ENCODE assay signal across 33 cellular contexts in the genomic region with DNA sequence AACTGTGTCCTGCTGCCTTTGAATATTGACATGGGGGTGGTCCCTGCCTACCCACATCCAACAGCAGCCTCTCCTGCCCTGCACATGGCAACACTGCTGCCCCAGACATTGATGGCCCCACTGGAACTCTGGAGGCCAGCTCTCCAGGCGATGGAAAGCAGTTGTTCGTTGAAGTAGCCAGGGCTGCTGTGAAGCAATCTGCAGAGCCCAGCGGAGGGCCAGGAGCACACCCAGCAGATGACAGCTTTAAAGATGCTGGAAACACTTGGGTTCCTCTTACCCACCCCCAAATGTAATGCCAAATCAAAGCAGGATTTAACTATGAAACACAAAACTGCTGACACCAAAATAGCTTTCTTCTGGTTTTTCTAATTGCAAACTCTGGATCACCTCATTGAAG.
"Had no signal": no experiment of that assay in that cellular context is flagged by ENCODE, and none has a peak within 500 bp of the region (broad histone marks: within the 10 kb centered on the region; RNA-seq: fewer than 3 reads in every experiment).

No MANE protein-coding gene starts in this region.

- ATAC-seq: activated CD8-positive, alpha-beta memory T cell treated with anti-CD3 and anti-CD28 coated beads, Interleukin-2, amount 10 ng/mL, durations not matched to agents 7 days and 5 days; PC-3; Right ventricle myocardium inferior had no signal

- H3K9ac ChIP-seq: KMS-11 had no signal

- DNase-seq: activated B cell treated with CpG ODN at 0.5 μM for 24 hours; activated CD4-positive, alpha-beta memory T cell treated with anti-CD3 and anti-CD28 coated beads, Interleukin-2, amount 10 ng/mL, durations not matched to agents 7 days and 5 days; activated CD4-positive, alpha-beta T cell treated with anti-CD3 and anti-CD28 coated beads for 1 hour; activated CD4-positive, alpha-beta T cell treated with anti-CD3 and anti-CD28 coated beads for 48 hours; activated CD8-positive, alpha-beta memory T cell treated with anti-CD3 and anti-CD28 coated beads for 24 hours; activated CD8-positive, alpha-beta memory T cell treated with anti-CD3 and anti-CD28 coated beads, Interleukin-2, amount 10 ng/mL, durations not matched to agents 7 days and 5 days; activated CD8-positive, alpha-beta memory T cell treated with anti-CD3 and anti-CD28 coated beads, Interleukin-2, amount 50 U/mL, for 48 hours; activated gamma-delta T cell; activated naive CD4-positive, alpha-beta T cell treated with Interleukin-2 at 50 U/mL for 16 hours; activated naive CD8-positive, alpha-beta T cell treated with anti-CD3 and anti-CD28 coated beads, Interleukin-2, amount 10 ng/mL, durations not matched to agents 7 days and 5 days; amygdala; MM.1S; MV-4-11; NCI-H1092; NCI-H1436 treated with DMSO at 0.1 percent for 48 hours; NCI-H1694 treated with DMSO at 0.1 percent for 48 hours; NCI-H2029; NCI-H345; NCI-H524 treated with DMSO at 0.1 percent for 48 hours; NK-92 treated with Interleukin-12 subunit alpha and Interleukin-12 subunit beta, amount 100 ng/mL, for 24 hours; PC-3; SW 1271; T-helper 1 cell; T-helper 2 cell; T-helper 9 cell had no signal

- H3K4me1 Mint-ChIP-seq: activated B cell treated with CpG ODN at 0.5 μM for 24 hours; activated CD4-positive, alpha-beta memory T cell treated with anti-CD3 and anti-CD28 coated beads, Interleukin-2, amount 10 ng/mL, durations not matched to agents 7 days and 5 days; activated CD8-positive, alpha-beta memory T cell treated with anti-CD3 and anti-CD28 coated beads, Interleukin-2, amount 10 ng/mL, durations not matched to agents 7 days and 5 days; activated naive CD4-positive, alpha-beta T cell treated with anti-CD3 and anti-CD28 coated beads, Interleukin-2, amount 50 U/mL, for 24 hours; activated naive CD8-positive, alpha-beta T cell treated with anti-CD3 and anti-CD28 coated beads, Interleukin-2, amount 10 ng/mL, durations not matched to agents 7 days and 5 days; central memory CD8-positive, alpha-beta T cell had no signal

- H3K27ac ChIP-seq: KMS-11, RWPE1, VCaP had no signal

- H3K4me2 ChIP-seq: KMS-11 had no signal

- H3K36me3 Mint-ChIP-seq: activated CD8-positive, alpha-beta memory T cell treated with anti-CD3 and anti-CD28 coated beads, Interleukin-2, amount 10 ng/mL, durations not matched to agents 7 days and 5 days; activated naive CD4-positive, alpha-beta T cell treated with anti-CD3 and anti-CD28 coated beads, Interleukin-2, amount 50 U/mL, for 24 hours; activated naive CD8-positive, alpha-beta T cell treated with anti-CD3 and anti-CD28 coated beads, Interleukin-2, amount 10 ng/mL, durations not matched to agents 7 days and 5 days; brain had no signal

- H3K27ac Mint-ChIP-seq: activated B cell treated with CpG ODN at 0.5 μM for 24 hours; activated CD4-positive, alpha-beta memory T cell treated with anti-CD3 and anti-CD28 coated beads, Interleukin-2, amount 10 ng/mL, durations not matched to agents 7 days and 5 days; activated CD8-positive, alpha-beta memory T cell treated with anti-CD3 and anti-CD28 coated beads, Interleukin-2, amount 10 ng/mL, durations not matched to agents 7 days and 5 days; activated naive CD4-positive, alpha-beta T cell treated with anti-CD3 and anti-CD28 coated beads, Interleukin-2, amount 50 U/mL, for 24 hours; activated naive CD8-positive, alpha-beta T cell treated with anti-CD3 and anti-CD28 coated beads, Interleukin-2, amount 10 ng/mL, durations not matched to agents 7 days and 5 days; activated T-helper 2 cell treated with anti-CD3 and anti-CD28 coated beads, Interferon-gamma antibody, Interleukin-2, Interleukin-4, amounts not matched to agents 10 μg/mL and 5 μg/mL and 100 μg/mL, durations not matched to agents 14 hours and 24 hours and 36 hours had no signal

- H3K4me3 Mint-ChIP-seq: activated B cell treated with CpG ODN at 0.5 μM for 24 hours; activated CD4-positive, alpha-beta memory T cell treated with anti-CD3 and anti-CD28 coated beads, Interleukin-2, amount 10 ng/mL, durations not matched to agents 7 days and 5 days; activated CD8-positive, alpha-beta memory T cell treated with anti-CD3 and anti-CD28 coated beads, Interleukin-2, amount 10 ng/mL, durations not matched to agents 7 days and 5 days; activated naive CD4-positive, alpha-beta T cell treated with anti-CD3 and anti-CD28 coated beads, Interleukin-2, amount 50 U/mL, for 24 hours; activated naive CD8-positive, alpha-beta T cell treated with anti-CD3 and anti-CD28 coated beads, Interleukin-2, amount 10 ng/mL, durations not matched to agents 7 days and 5 days; central memory CD8-positive, alpha-beta T cell had no signal

- H3K9me3 Mint-ChIP-seq: activated B cell treated with CpG ODN at 0.5 μM for 24 hours; activated CD4-positive, alpha-beta memory T cell treated with anti-CD3 and anti-CD28 coated beads, Interleukin-2, amount 10 ng/mL, durations not matched to agents 7 days and 5 days; activated naive CD4-positive, alpha-beta T cell treated with anti-CD3 and anti-CD28 coated beads, Interleukin-2, amount 50 U/mL, for 24 hours; activated naive CD8-positive, alpha-beta T cell treated with anti-CD3 and anti-CD28 coated beads, Interleukin-2, amount 10 ng/mL, durations not matched to agents 7 days and 5 days; activated T-helper 2 cell treated with anti-CD3 and anti-CD28 coated beads, Interferon-gamma antibody, Interleukin-2, Interleukin-4, amounts not matched to agents 10 μg/mL and 5 μg/mL and 100 μg/mL, durations not matched to agents 14 hours and 24 hours and 36 hours; brain; central memory CD8-positive, alpha-beta T cell had no signal
